Comparison of ENCODE assay signal across 12 cellular contexts in the genomic region with DNA sequence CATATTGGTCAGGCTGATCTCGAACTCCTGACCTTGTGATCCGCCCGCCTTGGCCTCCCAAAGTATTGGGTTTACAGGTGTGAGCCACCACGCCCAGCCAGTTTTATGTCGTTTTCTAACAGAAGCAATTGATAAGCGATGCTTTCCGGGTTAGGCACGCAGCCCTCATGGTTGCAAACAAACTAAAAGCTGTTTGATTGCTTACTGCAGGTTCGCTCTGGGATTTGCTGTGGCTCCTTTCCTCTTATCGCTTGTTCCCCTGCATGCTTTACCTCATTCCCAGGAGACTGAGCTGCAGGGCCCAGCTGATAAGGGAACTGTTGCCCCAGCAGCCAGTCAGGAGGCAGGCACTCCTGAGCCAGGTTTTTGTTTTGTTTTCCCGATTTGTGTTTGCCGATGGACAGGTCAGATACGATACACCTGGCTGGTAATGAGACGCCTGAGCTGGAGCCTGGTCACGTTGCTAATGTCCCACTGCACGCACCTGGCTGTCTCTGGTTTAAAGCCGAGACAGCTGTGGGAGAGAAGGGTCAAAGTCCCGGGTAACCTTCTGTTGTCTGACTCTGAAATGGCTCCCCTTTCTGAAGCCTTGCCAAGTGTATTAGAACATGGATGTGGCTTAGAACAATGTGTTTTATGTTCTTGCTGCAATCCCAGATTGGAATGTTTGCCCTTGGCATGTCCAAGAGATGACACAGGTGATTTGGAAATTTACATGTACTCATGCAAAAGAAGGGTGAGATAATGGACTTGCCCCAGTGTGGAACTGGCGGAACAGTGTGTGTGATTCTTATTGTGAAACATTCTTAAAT. TPM values are rescaled to one million over a fixed set of nuclear protein-coding genes. Genes with fewer than 3 reads are reported as not detected.
DNase-seq lines count a peak whose midpoint lies in the region; ATAC-seq and TF ChIP-seq lines count a peak whose summit lies in the region.
"Had no signal": no experiment of that assay in that cellular context is flagged by ENCODE, and none has a peak within 500 bp of the region (broad histone marks: within the 10 kb centered on the region; RNA-seq: fewer than 3 reads in every experiment).

No MANE protein-coding gene starts in this region.

- no peak for TF ChIP-seq CTCF in fibroblast of mammary gland (conservative IDR thresholded peaks at IDR 0.05; ENCODE audit: control insufficient read depth, insufficient read depth, low read depth, low read length)

- peaks cover 2% of the 10 kb centered on the region for H3K79me1 ChIP-seq in trophoblast cell (ENCODE audit: low read length)

- peaks cover 2% of the 10 kb centered on the region for H3K79me2 ChIP-seq in trophoblast cell (ENCODE audit: control insufficient read depth, insufficient read depth, low read length, poor library complexity)

- intact Hi-C loops in sciatic nerve (cut with DNase I) = no loop called here

- H3K14ac ChIP-seq in trophoblast cell (ENCODE audit: low read length) = no peak overlapping the region

- no peak overlapping the region for H2AK5ac ChIP-seq in trophoblast cell (ENCODE audit: low read length)

- H2BK5ac ChIP-seq in trophoblast cell (ENCODE audit: low read depth, low read length, poor library complexity) = no peak overlapping the region

- H2BK12ac ChIP-seq in trophoblast cell (ENCODE audit: low read length) = no peak overlapping the region

- no peak overlapping the region for H3K4ac ChIP-seq in trophoblast cell (ENCODE audit: low read depth, low read length)

- H3K4me3 ChIP-seq in fibroblast of mammary gland (ENCODE audit: control insufficient read depth, low read depth, low read length) = no peak overlapping the region
- no peak overlapping the region for H3K4me3 ChIP-seq in trophoblast cell (ENCODE audit: low read depth, low read length)
- H3K4me3 ChIP-seq: GM23338, thoracic aorta had no signal

- peaks cover 3 to 4% of the 10 kb centered on the region in 2 experiments for H3K4me1 ChIP-seq in trophoblast cell (ENCODE audit: control insufficient read depth in 1 of 2, insufficient read depth in 2 of 2, low read length in 2 of 2)

- no CpG with 5 or more reads among the region's 19 CpGs for WGBS in trophoblast cell (ENCODE audit: extremely low coverage, insufficient coverage, insufficient read length)

- DNase-seq in HuH-7.5 (ENCODE audit: low spot score) (peak; percentile 37), NCI-H69 (lab: John Stamatoyannopoulos, UW) (peak; percentile 99), fibroblast of mammary gland (ENCODE audit: low read depth) (peak; percentile 38), trophoblast cell (peak; percentile 93 to 94), sciatic nerve (ENCODE audit: low spot score) (no peak), cortex of kidney (lab: John Stamatoyannopoulos, UW) (no peak)
- no peak for DNase-seq in activated CD4-positive, CD25-positive, alpha-beta regulatory T cell (lab: John Stamatoyannopoulos, UW)
- DNase-seq: activated CD4-positive, alpha-beta T cell treated with anti-CD3 and anti-CD28 coated beads, Interleukin-2, amount 50 U/mL, for 1 hour; activated naive CD8-positive, alpha-beta T cell treated with anti-CD3 and anti-CD28 coated beads, Interleukin-2, amount 10 ng/mL, durations not matched to agents 7 days and 5 days had no signal

- no peak overlapping the region for H3K18ac ChIP-seq in trophoblast cell (ENCODE audit: low read length)

- no peak overlapping the region for H2BK120ac ChIP-seq in trophoblast cell (ENCODE audit: insufficient read depth, low read length, poor library complexity)

- H3K36me3 ChIP-seq in trophoblast cell (ENCODE audit: control insufficient read depth in 1 of 2, insufficient read depth in 2 of 2, low read length in 2 of 2) = peaks cover 36 to 57% of the 10 kb centered on the region in 2 experiments
- H3K36me3 ChIP-seq: thoracic aorta had no signal

- no peak overlapping the region for H3K4me2 ChIP-seq in trophoblast cell (ENCODE audit: low read length)
- H3K4me2 ChIP-seq: GM23338 had no signal

- H3K23ac ChIP-seq in trophoblast cell (ENCODE audit: low read length) = no peak overlapping the region

- no peaks in the 10 kb centered on the region for H3K27me3 ChIP-seq in trophoblast cell (ENCODE audit: insufficient read depth, low read length)

- H4K91ac ChIP-seq in trophoblast cell (ENCODE audit: low read depth, low read length) = no peak overlapping the region

- no peak for ATAC-seq in sciatic nerve
- no peak for ATAC-seq in HG03520 (IDR thresholded peaks at IDR 0.05; ENCODE audit: unreplicated experiment)
- ATAC-seq: GM23338 had no signal

- H3K9me3 ChIP-seq in trophoblast cell (ENCODE audit: insufficient read depth, low read depth, low read length) = no peaks in the 10 kb centered on the region
- H3K9me3 ChIP-seq: thoracic aorta had no signal

- H4K8ac ChIP-seq in trophoblast cell (ENCODE audit: low read depth, low read length) = no peak overlapping the region

- H3K9ac ChIP-seq in trophoblast cell (ENCODE audit: low read length) = no peak overlapping the region

- H4K12ac ChIP-seq in trophoblast cell (ENCODE audit: low read depth, low read length) = no peak overlapping the region

- no peak overlapping the region for H2AFZ ChIP-seq in trophoblast cell (ENCODE audit: insufficient read depth, low read length, poor library complexity)
- H2AFZ ChIP-seq: GM23338 had no signal

- no peak overlapping the region for H3K27ac ChIP-seq in trophoblast cell (ENCODE audit: low read depth, low read length)
- H3K27ac ChIP-seq: thoracic aorta had no signal

RNA-seq across cellular contexts. Expression of gene DSP, which starts 19.9 kb away (rescaled TPM):
- 170 and 176 TPM in 2 replicates for polyA plus RNA-seq in trophoblast cell (2013)
- 7.2 TPM for total RNA-seq in sciatic nerve

RNA-seq across cellular contexts. Expression of gene SNRNP48, which starts 28.6 kb away (rescaled TPM):
- polyA plus RNA-seq in trophoblast cell (2013) = 11.8 and 12.3 TPM in 2 replicates
- 14.6 TPM for total RNA-seq in sciatic nerve

Comparison
In these comparisons a context has a peak if more than half of its experiments do, and no peak if none do; other contexts are left out.
1. DNase-seq: peak in HuH-7.5 (single experiment), NCI-H69 (single experiment), fibroblast of mammary gland (single experiment) and trophoblast cell (2 of 2); none in sciatic nerve (single experiment), activated CD4-positive, CD25-positive, alpha-beta regulatory T cell (0 of 4) and cortex of kidney (single experiment).